Comparison of ENCODE assay signal across 9 cellular contexts in the genomic region with DNA sequence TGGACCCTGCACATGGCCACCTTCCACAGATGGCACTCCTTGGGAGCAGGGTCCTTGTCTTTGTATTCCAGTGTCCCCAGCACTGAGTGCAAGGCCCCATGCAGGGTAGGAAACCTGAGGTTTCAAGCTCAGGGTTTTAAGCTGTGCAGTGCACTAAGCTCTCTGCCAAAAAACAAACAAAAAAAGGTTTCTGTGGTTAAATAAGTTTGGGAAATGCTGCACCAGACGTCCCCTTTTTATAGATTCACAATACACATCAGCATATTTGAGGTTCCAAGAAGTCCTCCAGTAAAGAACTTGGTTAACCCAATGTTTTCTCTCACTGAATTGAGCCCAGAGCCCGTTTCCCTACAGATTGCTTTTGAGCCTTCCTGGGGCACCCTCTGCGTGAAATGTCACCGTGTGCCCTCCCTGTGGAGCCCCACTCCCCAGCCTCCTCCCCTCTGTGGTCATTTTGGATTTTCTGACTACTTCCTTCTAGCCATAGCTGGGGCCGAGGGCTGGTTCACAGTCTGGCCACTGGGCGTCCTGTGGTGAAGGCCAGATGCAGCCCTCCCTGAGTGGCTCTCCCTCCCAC. TPM values are rescaled to one million over a fixed set of nuclear protein-coding genes. Genes with fewer than 3 reads are reported as not detected.
DNase-seq lines count a peak whose midpoint lies in the region; ATAC-seq, FAIRE-seq and TF ChIP-seq lines count a peak whose summit lies in the region.
"Had no signal": no experiment of that assay in that cellular context is flagged by ENCODE, and none has a peak within 500 bp of the region (broad histone marks: within the 10 kb centered on the region; RNA-seq: fewer than 3 reads in every experiment).

No MANE protein-coding gene starts in this region.

- ATAC-seq in SK-N-SH treated with all-trans-retinoic acid at 6 μM for 48 hours (peak; percentile 68), left ventricle myocardium superior (peak; percentile 44)

- H3F3A ChIP-seq in SK-N-SH (replicated peaks; ENCODE audit: insufficient read depth) = no peaks in the 10 kb centered on the region

- CTCF ChIA-PET in SK-N-SH (lab: Yijun Ruan, JAX) = interaction anchor here (1.0 to 20.3 kb wide), 9 partner anchors 10 to 275 kb away, joined by 3 to 256 read pairs (median 4); a partner anchor contains a TSS
- CTCF ChIA-PET in activated CD4-positive, alpha-beta memory T cell treated with anti-CD3 and anti-CD28 coated beads for 36 hours (lab: Charles Lee) = interaction anchor here (0.9 to 9.4 kb wide), 2 partner anchors 18 to 249 kb away, joined by 3 to 78 read pairs; a partner anchor contains a TSS

- no peak overlapping the region for H3K9ac ChIP-seq in SK-N-SH
- no peak overlapping the region for H3K9ac ChIP-seq in subcutaneous abdominal adipose tissue (ENCODE audit: low read length in 5 of 5)

- H3K27me3 Mint-ChIP-seq in activated CD4-positive, alpha-beta memory T cell treated with anti-CD3 and anti-CD28 coated beads for 36 hours = no peaks in the 10 kb centered on the region

- H3K79me2 ChIP-seq in SK-N-SH (ENCODE audit: insufficient read depth) = no peaks in the 10 kb centered on the region

- TF ChIP-seq RAD21 in SK-N-SH (IDR thresholded peaks at IDR 0.05; ENCODE audit: low read length) = no peak

- no peak overlapping the region for H3K4me3 ChIP-seq in SK-N-SH (ENCODE audit: low read depth in 2 of 2, low read length in 1 of 2)
- no peak overlapping the region for H3K4me3 ChIP-seq in subcutaneous abdominal adipose tissue (ENCODE audit: low read depth in 1 of 5, low read length in 5 of 5)

- H3K4me1 Mint-ChIP-seq in activated CD4-positive, alpha-beta memory T cell treated with anti-CD3 and anti-CD28 coated beads for 36 hours (ENCODE audit: low read depth) = peaks cover 2% of the 10 kb centered on the region

- H3K9me3 ChIP-seq in SK-N-SH = no peaks in the 10 kb centered on the region
- H3K9me3 ChIP-seq in subcutaneous abdominal adipose tissue (ENCODE audit: control insufficient read depth in 5 of 5, low read length in 5 of 5) = no peaks in the 10 kb centered on the region

- H3K9me2 ChIP-seq in SK-N-SH = no peaks in the 10 kb centered on the region

- POLR2A ChIA-PET in SK-N-SH (lab: Yijun Ruan, JAX) = interaction anchor here (1.2 to 1.9 kb wide), 2 partner anchors 17 to 20 kb away, joined by 3 to 6 read pairs; a partner anchor contains a TSS
- POLR2A ChIA-PET in activated CD4-positive, alpha-beta memory T cell treated with anti-CD3 and anti-CD28 coated beads for 36 hours (lab: Charles Lee) = no interaction called here

- no peaks in the 10 kb centered on the region for H3K9me3 Mint-ChIP-seq in activated CD4-positive, alpha-beta memory T cell treated with anti-CD3 and anti-CD28 coated beads for 36 hours

- H3K4me3 Mint-ChIP-seq in activated CD4-positive, alpha-beta memory T cell treated with anti-CD3 and anti-CD28 coated beads for 36 hours = no peak overlapping the region

- no peak overlapping the region for H3K4me2 ChIP-seq in SK-N-SH

- H3K4me1 ChIP-seq in SK-N-SH (ENCODE audit: control insufficient read depth in 1 of 2, insufficient read depth in 2 of 2, low read depth in 1 of 2, low read length in 1 of 2) = peaks cover 0 to 15% of the 10 kb centered on the region in 2 experiments; a peak in 1 of 4 replicates
- peaks cover 8 to 37% (median 32%) of the 10 kb centered on the region in 5 donors for H3K4me1 ChIP-seq in subcutaneous abdominal adipose tissue (ENCODE audit: control insufficient read depth in 5 of 5, insufficient read depth in 5 of 5, low read length in 5 of 5)

- intact Hi-C loops in activated CD4-positive, alpha-beta memory T cell treated with anti-CD3 and anti-CD28 coated beads for 36 hours (cut with micrococcal nuclease) = no loop called here
- intact Hi-C loops in left ventricle myocardium superior (cut with micrococcal nuclease) = no loop called here

- TF ChIP-seq CTCF in SK-N-SH (IDR thresholded peaks at IDR 0.05) (no peak; the same call in 1 of the 2 replicates), D721Med (IDR thresholded peaks at IDR 0.05; ENCODE audit: insufficient read depth, missing control alignments) (no peak)

- H3K36me3 ChIP-seq in SK-N-SH (replicated peaks in 1 of 2; ENCODE audit: control insufficient read depth in 1 of 2, insufficient read depth in 2 of 2, low read length in 1 of 2) (peaks cover 0 to 33% of the 10 kb centered on the region in 2 experiments), subcutaneous abdominal adipose tissue (ENCODE audit: control insufficient read depth in 5 of 5, insufficient read depth in 5 of 5, low read length in 5 of 5) (peaks cover 6 to 56% (median 45%) of the 10 kb centered on the region in 5 donors)

- H3K27me3 ChIP-seq in SK-N-SH (ENCODE audit: insufficient read depth) = no peaks in the 10 kb centered on the region
- peaks cover 0 to 6% (median 0%) of the 10 kb centered on the region in 5 donors for H3K27me3 ChIP-seq in subcutaneous abdominal adipose tissue (ENCODE audit: control insufficient read depth in 5 of 5, insufficient read depth in 4 of 5, low read length in 5 of 5)

- WGBS in SK-N-SH (ENCODE audit: low lambda C conversion rate) = 67% methylated on average over 6 of the region's 6 CpGs

- peaks cover 5% of the 10 kb centered on the region for H3K36me3 Mint-ChIP-seq in activated CD4-positive, alpha-beta memory T cell treated with anti-CD3 and anti-CD28 coated beads for 36 hours

- no peak for TF ChIP-seq EP300 in SK-N-SH (IDR thresholded peaks at IDR 0.05; ENCODE audit: borderline replicate concordance in 1 of 2, low read depth in 1 of 2, low read length in 1 of 2)

- peak overlapping the region; percentile 21 for H3K27ac Mint-ChIP-seq in activated CD4-positive, alpha-beta memory T cell treated with anti-CD3 and anti-CD28 coated beads for 36 hours

- DNase-seq in SK-N-SH (no peak), left ventricle myocardium superior (no peak), urothelium cell line (ENCODE audit: low spot score) (no peak), D721Med (ENCODE audit: insufficient read length, low spot score) (no peak), NCI-H510A (lab: John Stamatoyannopoulos, UW) (no peak)
- DNase-seq in activated CD4-positive, alpha-beta memory T cell treated with anti-CD3 and anti-CD28 coated beads for 36 hours = no peak

- FAIRE-seq in urothelium cell line (lab: Jason Lieb, UNC) (no peak), D721Med (lab: Jason Lieb, UNC) (no peak)

- H3K27ac ChIP-seq in SK-N-SH (ENCODE audit: low read depth in 2 of 2, low read length in 1 of 2) (peak overlapping the region in 1 of 2 experiments; percentile 20; a peak in 1 of 4 replicates), subcutaneous abdominal adipose tissue (ENCODE audit: low read depth, low read length) (peak overlapping the region; percentile 46)
- H3K27ac ChIP-seq: 22Rv1 had no signal

- no peak overlapping the region for H2AFZ ChIP-seq in SK-N-SH (ENCODE audit: low read depth)

- no peaks in the 10 kb centered on the region for H4K20me1 ChIP-seq in SK-N-SH (ENCODE audit: insufficient read depth)

TF ChIP-seq in SK-N-SH treated with all-trans-retinoic acid at 6 μM for 48 hours, 23 proteins besides CTCF, POLR2A, EP300 and RAD21 (continues in another document):
- TF ChIP-seq PPARA (CRISPR knock-in tag; IDR thresholded peaks at IDR 0.05; ENCODE audit: borderline replicate concordance) (no peak), ZC3H10 (CRISPR knock-in tag; IDR thresholded peaks at IDR 0.05) (no peak)

TF ChIP-seq in SK-N-SH, 30 proteins besides CTCF, POLR2A, EP300 and RAD21 (continues in another document):
- TF ChIP-seq JUND (IDR thresholded peaks at IDR 0.05) = no peak
- TF ChIP-seq, protein P1, sequence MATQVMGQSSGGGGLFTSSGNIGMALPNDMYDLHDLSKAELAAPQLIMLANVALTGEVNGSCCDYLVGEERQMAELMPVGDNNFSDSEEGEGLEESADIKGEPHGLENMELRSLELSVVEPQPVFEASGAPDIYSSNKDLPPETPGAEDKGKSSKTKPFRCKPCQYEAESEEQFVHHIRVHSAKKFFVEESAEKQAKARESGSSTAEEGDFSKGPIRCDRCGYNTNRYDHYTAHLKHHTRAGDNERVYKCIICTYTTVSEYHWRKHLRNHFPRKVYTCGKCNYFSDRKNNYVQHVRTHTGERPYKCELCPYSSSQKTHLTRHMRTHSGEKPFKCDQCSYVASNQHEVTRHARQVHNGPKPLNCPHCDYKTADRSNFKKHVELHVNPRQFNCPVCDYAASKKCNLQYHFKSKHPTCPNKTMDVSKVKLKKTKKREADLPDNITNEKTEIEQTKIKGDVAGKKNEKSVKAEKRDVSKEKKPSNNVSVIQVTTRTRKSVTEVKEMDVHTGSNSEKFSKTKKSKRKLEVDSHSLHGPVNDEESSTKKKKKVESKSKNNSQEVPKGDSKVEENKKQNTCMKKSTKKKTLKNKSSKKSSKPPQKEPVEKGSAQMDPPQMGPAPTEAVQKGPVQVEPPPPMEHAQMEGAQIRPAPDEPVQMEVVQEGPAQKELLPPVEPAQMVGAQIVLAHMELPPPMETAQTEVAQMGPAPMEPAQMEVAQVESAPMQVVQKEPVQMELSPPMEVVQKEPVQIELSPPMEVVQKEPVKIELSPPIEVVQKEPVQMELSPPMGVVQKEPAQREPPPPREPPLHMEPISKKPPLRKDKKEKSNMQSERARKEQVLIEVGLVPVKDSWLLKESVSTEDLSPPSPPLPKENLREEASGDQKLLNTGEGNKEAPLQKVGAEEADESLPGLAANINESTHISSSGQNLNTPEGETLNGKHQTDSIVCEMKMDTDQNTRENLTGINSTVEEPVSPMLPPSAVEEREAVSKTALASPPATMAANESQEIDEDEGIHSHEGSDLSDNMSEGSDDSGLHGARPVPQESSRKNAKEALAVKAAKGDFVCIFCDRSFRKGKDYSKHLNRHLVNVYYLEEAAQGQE (IDR thresholded peaks at IDR 0.05; ENCODE audit: low read depth, low read length) = no peak
- no peak for TF ChIP-seq RCOR1 (IDR thresholded peaks at IDR 0.05; ENCODE audit: low read length)
- TF ChIP-seq SIN3A (IDR thresholded peaks at IDR 0.05; ENCODE audit: borderline replicate concordance, low read depth, low read length) = no peak
- TF ChIP-seq MEF2A (IDR thresholded peaks at IDR 0.05; ENCODE audit: borderline replicate concordance, low read depth) = no peak

RNA-seq across cellular contexts. Expression of a gene that starts 17.1 kb away (rescaled TPM):
- 60.3 and 78.8 TPM in 2 replicates for polyA plus RNA-seq in SK-N-SH (2012; rRNA removed)
- polyA plus RNA-seq in SK-N-SH (2012; cell fraction: cytosol; rRNA removed) = 33.5 and 40.3 TPM in 2 replicates
- 245 and 251 TPM in 2 replicates for polyA plus RNA-seq in SK-N-SH (2012; cell fraction: nucleus; rRNA removed)
- 10 to 100 TPM; 49.3 to 51.5 TPM for total RNA-seq in activated CD4-positive, alpha-beta memory T cell treated with anti-CD3 and anti-CD28 coated beads for 36 hours
- 107 TPM for total RNA-seq in left ventricle myocardium superior

RNA-seq across cellular contexts. Expression of a gene that starts 17.2 kb away (rescaled TPM):
- polyA plus RNA-seq in SK-N-SH (2012; rRNA removed) = 0.02 and 0.08 TPM in 2 replicates
- polyA plus RNA-seq in SK-N-SH (2012; cell fraction: cytosol; rRNA removed) = under 0.01 and 0.01 TPM in 2 replicates
- 0.02 TPM in 2 replicates for polyA plus RNA-seq in SK-N-SH (2012; cell fraction: nucleus; rRNA removed)
- total RNA-seq in activated CD4-positive, alpha-beta memory T cell treated with anti-CD3 and anti-CD28 coated beads for 36 hours = 1 to 10 TPM; 1.7 to 2.6 TPM
- 11.1 TPM for total RNA-seq in left ventricle myocardium superior

RNA-seq across cellular contexts. Expression of a gene that starts 28.1 kb away (rescaled TPM):
- polyA plus RNA-seq in SK-N-SH (2012; rRNA removed) = 24.5 and 26.3 TPM in 2 replicates
- polyA plus RNA-seq in SK-N-SH (2012; cell fraction: cytosol; rRNA removed) = 43.5 and 43.9 TPM in 2 replicates
- 17.0 and 30.0 TPM in 2 replicates for polyA plus RNA-seq in SK-N-SH (2012; cell fraction: nucleus; rRNA removed)
- 10 to 100 TPM; 34.6 to 39.5 TPM for total RNA-seq in activated CD4-positive, alpha-beta memory T cell treated with anti-CD3 and anti-CD28 coated beads for 36 hours
- total RNA-seq in left ventricle myocardium superior = 99.8 TPM
